ENCODE assay signal across 22 cellular contexts in the genomic region with DNA sequence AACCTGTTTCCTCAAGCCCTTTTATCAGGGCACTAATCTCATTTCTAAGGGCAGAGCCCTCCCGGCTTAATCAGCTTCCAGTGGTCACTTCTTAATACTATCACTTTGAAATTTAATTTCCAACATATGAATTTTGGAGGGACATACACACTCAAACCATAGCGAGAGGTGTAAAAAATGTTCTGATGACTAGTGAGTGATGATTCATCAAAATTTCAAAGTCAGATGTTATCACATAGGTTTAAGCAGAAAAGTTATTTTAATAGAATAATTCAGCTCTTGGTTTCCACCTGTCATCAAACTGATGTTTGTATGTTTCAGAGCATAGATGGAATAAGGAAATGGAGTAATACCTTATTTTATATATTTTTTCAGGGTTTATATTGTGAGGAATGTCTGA.
"Had no signal": no experiment of that assay in that cellular context is flagged by ENCODE, and none has a peak within 500 bp of the region (broad histone marks: within the 10 kb centered on the region; RNA-seq: fewer than 3 reads in every experiment).

No MANE protein-coding gene starts in this region.

- H3K36me3 ChIP-seq: MG63, SJCRH30 had no signal

- H3K27me3 ChIP-seq: MG63, SJCRH30 had no signal

- H3K4me1 ChIP-seq: SJCRH30 had no signal

- ATAC-seq: Panc1, SK-N-SH treated with all-trans-retinoic acid at 6 μM for 48 hours had no signal

- H3K9me3 ChIP-seq: MG63, SJCRH30 had no signal

- DNase-seq: KBM-7, MG63, NCI-H1092, NCI-H1105 treated with DMSO at 0.1 percent for 48 hours, NCI-H1417 treated with DMSO at 0.1 percent for 48 hours, NCI-H146, NCI-H187, NCI-H2029, NCI-H2081 treated with DMSO at 0.1 percent for 48 hours, NCI-H2171, NCI-H226, NCI-H446, NCI-H510A, NCI-H524 treated with DMSO at 0.1 percent for 48 hours, NCI-H69, NCI-H774, SHP77, SJCRH30 had no signal

- H3K27ac Mint-ChIP-seq: IgD-negative memory B cell had no signal

- H3K36me3 Mint-ChIP-seq: IgD-negative memory B cell had no signal

- H3K9me3 Mint-ChIP-seq: IgD-negative memory B cell had no signal

- H3K4me3 ChIP-seq: MG63, SJCRH30 had no signal

- H3K27ac ChIP-seq: RWPE1, SJCRH30 had no signal
